In the genomic region with DNA sequence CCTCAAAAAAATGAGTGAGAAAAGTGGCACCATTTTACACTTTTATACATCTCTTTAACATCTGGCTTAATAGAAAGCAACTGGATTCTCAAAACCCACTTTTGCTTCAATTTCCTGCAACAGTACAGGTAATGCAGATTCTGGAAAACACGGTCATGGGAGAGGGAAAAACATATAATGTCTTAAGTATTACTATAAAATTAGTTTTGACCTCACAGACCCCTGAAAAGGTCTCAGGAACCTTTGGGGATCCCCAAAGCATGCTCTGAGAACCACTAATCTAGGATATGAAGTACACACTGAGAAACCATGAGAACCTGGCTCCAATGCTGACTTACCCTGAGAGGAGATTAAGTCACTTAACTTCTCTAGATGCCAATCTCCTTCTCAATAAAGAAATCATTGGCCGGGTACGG, we compare ENCODE assay signal across 8 cellular contexts.
DNase-seq lines count a peak whose midpoint lies in the region; ATAC-seq and TF ChIP-seq lines count a peak whose summit lies in the region.

No MANE protein-coding gene starts in this region.

- ATAC-seq in CD4-positive, CD25-positive, alpha-beta regulatory T cell (ENCODE audit: low read depth in 2 of 2): no peak
- ATAC-seq in GM19025 (IDR thresholded peaks at IDR 0.05; ENCODE audit: low read depth, unreplicated experiment): peak; percentile 47
- ATAC-seq in HG02938 (IDR thresholded peaks at IDR 0.05; ENCODE audit: unreplicated experiment): peak; percentile 56

- peak overlapping the region in 1 of 3 donors; percentile 80 for H3K27ac Mint-ChIP-seq in CD4-positive, CD25-positive, alpha-beta regulatory T cell
- H3K27ac Mint-ChIP-seq in T-helper 1 cell treated with Interleukin-12 subunit alpha and Interleukin-12 subunit beta and Interleukin-4 antibody, amounts not matched to agents 30 μg/mL and 1 μg/mL, for 36 hours: peak overlapping the region; percentile 67

- H3K36me3 Mint-ChIP-seq in CD4-positive, CD25-positive, alpha-beta regulatory T cell: peaks cover 3% of the 10 kb centered on the region
- peaks cover 8% of the 10 kb centered on the region for H3K36me3 Mint-ChIP-seq in T-helper 1 cell treated with Interleukin-12 subunit alpha and Interleukin-12 subunit beta and Interleukin-4 antibody, amounts not matched to agents 30 μg/mL and 1 μg/mL, for 36 hours (ENCODE audit: low read depth)

- H3K27me3 ChIP-seq in CD4-positive, CD25-positive, alpha-beta regulatory T cell (ENCODE audit: control insufficient read depth, insufficient read depth, low read length): no peaks in the 10 kb centered on the region
- H3K27me3 ChIP-seq in tibial artery: no peaks in the 10 kb centered on the region

- TF ChIP-seq CTCF in tibial artery (IDR thresholded peaks at IDR 0.05): no peak

- H3K4me3 ChIP-seq in CD4-positive, CD25-positive, alpha-beta regulatory T cell (ENCODE audit: low read depth, low read length): peak overlapping the region; percentile 81
- no peak overlapping the region for H3K4me3 ChIP-seq in tibial artery

- H3K27me3 Mint-ChIP-seq in CD4-positive, CD25-positive, alpha-beta regulatory T cell: no peaks in the 10 kb centered on the region
- H3K27me3 Mint-ChIP-seq in T-helper 1 cell treated with Interleukin-12 subunit alpha and Interleukin-12 subunit beta and Interleukin-4 antibody, amounts not matched to agents 30 μg/mL and 1 μg/mL, for 36 hours (ENCODE audit: low read depth): no peaks in the 10 kb centered on the region

- H3K9me3 Mint-ChIP-seq in CD4-positive, CD25-positive, alpha-beta regulatory T cell: no peaks in the 10 kb centered on the region
- H3K9me3 Mint-ChIP-seq in T-helper 1 cell treated with Interleukin-12 subunit alpha and Interleukin-12 subunit beta and Interleukin-4 antibody, amounts not matched to agents 30 μg/mL and 1 μg/mL, for 36 hours: no peaks in the 10 kb centered on the region

- no peaks in the 10 kb centered on the region for H3K9me3 ChIP-seq in CD4-positive, CD25-positive, alpha-beta regulatory T cell (ENCODE audit: control insufficient read depth in 2 of 2, low read length in 2 of 2)
- H3K9me3 ChIP-seq in tibial artery: no peaks in the 10 kb centered on the region

- peaks cover 26% of the 10 kb centered on the region for H3K4me1 ChIP-seq in CD4-positive, CD25-positive, alpha-beta regulatory T cell (ENCODE audit: control insufficient read depth, insufficient read depth, low read length, poor library complexity, severe bottlenecking)
- H3K4me1 ChIP-seq in tibial artery: peaks cover 0 to 44% (median 15%) of the 10 kb centered on the region in 4 donors

- intact Hi-C loops in tibial artery (cut with DNase I; ENCODE audit: low total_unique reads): no loop called here

- peaks cover 2% of the 10 kb centered on the region for H3K36me3 ChIP-seq in CD4-positive, CD25-positive, alpha-beta regulatory T cell (ENCODE audit: control insufficient read depth, insufficient read depth, low read length)
- no peaks in the 10 kb centered on the region for H3K36me3 ChIP-seq in tibial artery

- H3K27ac ChIP-seq in CD4-positive, CD25-positive, alpha-beta regulatory T cell (ENCODE audit: insufficient read depth, low read length, poor library complexity, severe bottlenecking): peak overlapping the region; percentile 66
- no peak overlapping the region for H3K27ac ChIP-seq in tibial artery

- peak overlapping the region in 2 of 4 donors; percentile 35 to 57 for H3K4me3 Mint-ChIP-seq in CD4-positive, CD25-positive, alpha-beta regulatory T cell
- no peak overlapping the region for H3K4me3 Mint-ChIP-seq in T-helper 1 cell treated with Interleukin-12 subunit alpha and Interleukin-12 subunit beta and Interleukin-4 antibody, amounts not matched to agents 30 μg/mL and 1 μg/mL, for 36 hours

- DNase-seq in CD4-positive, CD25-positive, alpha-beta regulatory T cell: no peak
- DNase-seq in SHP77 (lab: John Stamatoyannopoulos, UW): no peak
- no peak for DNase-seq in NOMO-1 (lab: John Stamatoyannopoulos, UW; ENCODE audit: unreplicated experiment in 2 of 2)
- no peak for DNase-seq in OCI-M2 (lab: John Stamatoyannopoulos, UW; ENCODE audit: unreplicated experiment)
- no peak for DNase-seq in tibial artery

- H3K4me1 Mint-ChIP-seq in CD4-positive, CD25-positive, alpha-beta regulatory T cell: peaks cover 37 to 62% (median 48%) of the 10 kb centered on the region in 4 donors
- H3K4me1 Mint-ChIP-seq in T-helper 1 cell treated with Interleukin-12 subunit alpha and Interleukin-12 subunit beta and Interleukin-4 antibody, amounts not matched to agents 30 μg/mL and 1 μg/mL, for 36 hours (ENCODE audit: low read depth): peaks cover 42% of the 10 kb centered on the region

Comparison
In these comparisons a context has a peak if more than half of its experiments do, and no peak if none do; other contexts are left out.
1. ATAC-seq: peak in GM19025 (single experiment) and HG02938 (single experiment); none in CD4-positive, CD25-positive, alpha-beta regulatory T cell (0 of 2).